1 cellular context compared by ENCODE assay signal in the genomic region with DNA sequence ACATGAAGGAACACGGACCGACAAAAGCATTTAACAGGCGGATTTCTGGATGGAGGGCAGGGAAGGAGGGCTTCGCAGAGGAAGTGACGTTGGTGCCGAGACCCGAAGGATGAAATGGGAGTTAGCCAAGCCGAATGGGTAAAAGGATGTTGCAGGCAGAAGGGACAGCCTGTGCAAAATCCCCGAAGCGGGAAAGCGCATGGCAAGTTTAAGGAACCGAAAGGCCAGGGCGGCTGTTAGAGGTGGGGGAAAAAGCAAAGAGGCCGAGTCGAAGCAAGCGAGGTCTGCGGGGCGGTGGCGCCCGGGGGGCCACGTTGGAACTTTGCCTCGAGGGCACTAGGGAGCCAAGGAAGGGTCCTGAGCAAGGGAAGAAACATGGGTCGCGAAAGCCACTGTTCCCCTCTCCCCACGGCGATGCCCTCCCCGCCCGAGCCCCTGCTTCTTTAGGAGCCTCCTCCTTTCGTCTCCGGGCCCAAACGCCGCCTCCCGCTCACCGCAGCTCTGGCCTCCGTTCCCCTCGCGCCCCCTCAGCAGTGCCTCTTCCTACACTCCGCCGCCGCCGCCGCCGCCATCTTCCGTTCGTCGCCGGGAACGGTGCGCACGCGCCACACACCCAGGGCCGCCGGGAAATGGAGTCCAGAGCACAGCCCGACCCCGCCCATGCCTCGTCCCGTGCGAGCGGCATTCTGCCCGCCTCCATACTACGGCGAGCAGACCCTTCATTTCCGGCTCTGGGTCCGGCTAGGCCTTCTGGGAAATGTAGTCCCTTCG.
TF ChIP-seq lines count a peak whose summit lies in the region.

SYMPK (minus strand) TSS at position 584 of the 771 bp plus-strand sequence. CDS start 8,652 bp downstream, outside the sequence.

TF ChIP-seq in HepG2, 621 proteins besides CTCF, POLR2A, EP300 and RAD21 (continued from another document and continues in another):
- TF ChIP-seq, protein P1, sequence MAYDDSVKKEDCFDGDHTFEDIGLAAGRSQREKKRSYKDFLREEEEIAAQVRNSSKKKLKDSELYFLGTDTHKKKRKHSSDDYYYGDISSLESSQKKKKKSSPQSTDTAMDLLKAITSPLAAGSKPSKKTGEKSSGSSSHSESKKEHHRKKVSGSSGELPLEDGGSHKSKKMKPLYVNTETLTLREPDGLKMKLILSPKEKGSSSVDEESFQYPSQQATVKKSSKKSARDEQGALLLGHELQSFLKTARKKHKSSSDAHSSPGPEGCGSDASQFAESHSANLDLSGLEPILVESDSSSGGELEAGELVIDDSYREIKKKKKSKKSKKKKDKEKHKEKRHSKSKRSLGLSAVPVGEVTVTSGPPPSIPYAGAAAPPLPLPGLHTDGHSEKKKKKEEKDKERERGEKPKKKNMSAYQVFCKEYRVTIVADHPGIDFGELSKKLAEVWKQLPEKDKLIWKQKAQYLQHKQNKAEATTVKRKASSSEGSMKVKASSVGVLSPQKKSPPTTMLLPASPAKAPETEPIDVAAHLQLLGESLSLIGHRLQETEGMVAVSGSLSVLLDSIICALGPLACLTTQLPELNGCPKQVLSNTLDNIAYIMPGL (CRISPR knock-in tag; IDR thresholded peaks at IDR 0.05; ENCODE audit: borderline replicate concordance in 1 of 2, low read depth in 1 of 2), result peak; percentile 15 to 46
- TF ChIP-seq ZNF232 (CRISPR knock-in tag; IDR thresholded peaks at IDR 0.05; ENCODE audit: borderline replicate concordance) (peak; percentile 28; the same call in 1 of the 2 replicates), KDM5B (CRISPR knock-in tag; IDR thresholded peaks at IDR 0.05; ENCODE audit: borderline replicate concordance) (peak; percentile 87), NFKBIZ (CRISPR knock-in tag; IDR thresholded peaks at IDR 0.05) (peak; percentile 26; the same call in 1 of the 2 replicates), ZNF605 (CRISPR knock-in tag; IDR thresholded peaks at IDR 0.05) (peak; percentile 95), CBFB (CRISPR knock-in tag; IDR thresholded peaks at IDR 0.05) (no peak), ZFP62 (CRISPR knock-in tag; IDR thresholded peaks at IDR 0.05) (no peak), SOX13 (IDR thresholded peaks at IDR 0.05) (no peak), SOX13 (CRISPR knock-in tag; conservative IDR thresholded peaks at IDR 0.05 in 1 of 2, IDR thresholded peaks at IDR 0.05 in 1 of 2) (no peak; a peak in 1 of 4 replicates), KLF13 (CRISPR knock-in tag; IDR thresholded peaks at IDR 0.05) (no peak; the same call in 1 of the 2 replicates), HMG20A (CRISPR knock-in tag; IDR thresholded peaks at IDR 0.05; ENCODE audit: borderline replicate concordance) (no peak), ZNF451 (CRISPR knock-in tag; IDR thresholded peaks at IDR 0.05) (no peak; the same call in 1 of the 2 replicates), TRIM24 (CRISPR knock-in tag; IDR thresholded peaks at IDR 0.05) (no peak), PRPF4 (IDR thresholded peaks at IDR 0.05; ENCODE audit: low read depth, low read length, poor library complexity, severe bottlenecking) (no peak), ZNF775 (CRISPR knock-in tag; IDR thresholded peaks at IDR 0.05; ENCODE audit: borderline replicate concordance) (no peak), XBP1 (CRISPR knock-in tag; IDR thresholded peaks at IDR 0.05) (no peak), MIER2 (CRISPR knock-in tag; IDR thresholded peaks at IDR 0.05) (no peak), ELF1 (CRISPR knock-in tag; IDR thresholded peaks at IDR 0.05) (peak; percentile 99), ZNF556 (CRISPR knock-in tag; IDR thresholded peaks at IDR 0.05; ENCODE audit: borderline replicate concordance) (no peak), ATM (IDR thresholded peaks at IDR 0.05; ENCODE audit: borderline replicate concordance) (no peak), SOX5 (CRISPR knock-in tag; IDR thresholded peaks at IDR 0.05; ENCODE audit: borderline replicate concordance) (peak; percentile 68), ZNF672 (CRISPR knock-in tag; IDR thresholded peaks at IDR 0.05) (0 out of 2 replicates have a peak, but pooled peaks have one; percentile 48), ZSCAN12 (CRISPR knock-in tag; IDR thresholded peaks at IDR 0.05) (no peak), TERF1 (CRISPR knock-in tag; IDR thresholded peaks at IDR 0.05) (no peak), FOSL2 (CRISPR knock-in tag; IDR thresholded peaks at IDR 0.05) (0 out of 2 replicates have a peak, but pooled peaks have one; percentile 19), WIZ (CRISPR knock-in tag; IDR thresholded peaks at IDR 0.05) (no peak), TFDP2 (CRISPR knock-in tag; IDR thresholded peaks at IDR 0.05) (peak; percentile 78; the same call in 1 of the 2 replicates), ZNF264 (CRISPR knock-in tag; IDR thresholded peaks at IDR 0.05) (no peak), GMEB2 (CRISPR knock-in tag; IDR thresholded peaks at IDR 0.05; ENCODE audit: low read depth) (peak; percentile 82), RXRB (CRISPR knock-in tag; IDR thresholded peaks at IDR 0.05; ENCODE audit: borderline replicate concordance) (0 out of 2 replicates have a peak, but pooled peaks have one; percentile 47), ZNF589 (CRISPR knock-in tag; conservative IDR thresholded peaks at IDR 0.05) (no peak), ZNF383 (CRISPR knock-in tag; IDR thresholded peaks at IDR 0.05; ENCODE audit: borderline replicate concordance) (no peak), FOXO1 (CRISPR knock-in tag; IDR thresholded peaks at IDR 0.05) (no peak; the same call in 1 of the 2 replicates), ZZZ3 (CRISPR knock-in tag; IDR thresholded peaks at IDR 0.05; ENCODE audit: borderline replicate concordance) (no peak), PITX1 (CRISPR knock-in tag; IDR thresholded peaks at IDR 0.05) (no peak), KMT2A (CRISPR knock-in tag; IDR thresholded peaks at IDR 0.05) (0 out of 2 replicates have a peak, but pooled peaks have one; percentile 13), ETV5 (CRISPR knock-in tag; IDR thresholded peaks at IDR 0.05; ENCODE audit: borderline replicate concordance) (peak; percentile 86), POLR2AphosphoS5 (IDR thresholded peaks at IDR 0.05; ENCODE audit: low read depth, low read length) (no peak; the same call in 1 of the 2 replicates), ZNF792 (CRISPR knock-in tag; IDR thresholded peaks at IDR 0.05) (peak; percentile 31; the same call in 1 of the 2 replicates), ZNF576 (CRISPR knock-in tag; IDR thresholded peaks at IDR 0.05) (no peak), PAF1 (CRISPR knock-in tag; IDR thresholded peaks at IDR 0.05) (no peak), ZNF230 (CRISPR knock-in tag; IDR thresholded peaks at IDR 0.05) (no peak), ATRX (CRISPR knock-in tag; IDR thresholded peaks at IDR 0.05; ENCODE audit: borderline replicate concordance) (no peak)
- TF ChIP-seq, protein P2, sequence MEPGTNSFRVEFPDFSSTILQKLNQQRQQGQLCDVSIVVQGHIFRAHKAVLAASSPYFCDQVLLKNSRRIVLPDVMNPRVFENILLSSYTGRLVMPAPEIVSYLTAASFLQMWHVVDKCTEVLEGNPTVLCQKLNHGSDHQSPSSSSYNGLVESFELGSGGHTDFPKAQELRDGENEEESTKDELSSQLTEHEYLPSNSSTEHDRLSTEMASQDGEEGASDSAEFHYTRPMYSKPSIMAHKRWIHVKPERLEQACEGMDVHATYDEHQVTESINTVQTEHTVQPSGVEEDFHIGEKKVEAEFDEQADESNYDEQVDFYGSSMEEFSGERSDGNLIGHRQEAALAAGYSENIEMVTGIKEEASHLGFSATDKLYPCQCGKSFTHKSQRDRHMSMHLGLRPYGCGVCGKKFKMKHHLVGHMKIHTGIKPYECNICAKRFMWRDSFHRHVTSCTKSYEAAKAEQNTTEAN (CRISPR knock-in tag; conservative IDR thresholded peaks at IDR 0.05), result 0 out of 2 replicates have a peak, but pooled peaks have one; percentile 15
- TF ChIP-seq, protein P3, sequence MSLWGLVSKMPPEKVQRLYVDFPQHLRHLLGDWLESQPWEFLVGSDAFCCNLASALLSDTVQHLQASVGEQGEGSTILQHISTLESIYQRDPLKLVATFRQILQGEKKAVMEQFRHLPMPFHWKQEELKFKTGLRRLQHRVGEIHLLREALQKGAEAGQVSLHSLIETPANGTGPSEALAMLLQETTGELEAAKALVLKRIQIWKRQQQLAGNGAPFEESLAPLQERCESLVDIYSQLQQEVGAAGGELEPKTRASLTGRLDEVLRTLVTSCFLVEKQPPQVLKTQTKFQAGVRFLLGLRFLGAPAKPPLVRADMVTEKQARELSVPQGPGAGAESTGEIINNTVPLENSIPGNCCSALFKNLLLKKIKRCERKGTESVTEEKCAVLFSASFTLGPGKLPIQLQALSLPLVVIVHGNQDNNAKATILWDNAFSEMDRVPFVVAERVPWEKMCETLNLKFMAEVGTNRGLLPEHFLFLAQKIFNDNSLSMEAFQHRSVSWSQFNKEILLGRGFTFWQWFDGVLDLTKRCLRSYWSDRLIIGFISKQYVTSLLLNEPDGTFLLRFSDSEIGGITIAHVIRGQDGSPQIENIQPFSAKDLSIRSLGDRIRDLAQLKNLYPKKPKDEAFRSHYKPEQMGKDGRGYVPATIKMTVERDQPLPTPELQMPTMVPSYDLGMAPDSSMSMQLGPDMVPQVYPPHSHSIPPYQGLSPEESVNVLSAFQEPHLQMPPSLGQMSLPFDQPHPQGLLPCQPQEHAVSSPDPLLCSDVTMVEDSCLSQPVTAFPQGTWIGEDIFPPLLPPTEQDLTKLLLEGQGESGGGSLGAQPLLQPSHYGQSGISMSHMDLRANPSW (CRISPR knock-in tag; IDR thresholded peaks at IDR 0.05; ENCODE audit: borderline replicate concordance), result no peak
- TF ChIP-seq, protein P4, sequence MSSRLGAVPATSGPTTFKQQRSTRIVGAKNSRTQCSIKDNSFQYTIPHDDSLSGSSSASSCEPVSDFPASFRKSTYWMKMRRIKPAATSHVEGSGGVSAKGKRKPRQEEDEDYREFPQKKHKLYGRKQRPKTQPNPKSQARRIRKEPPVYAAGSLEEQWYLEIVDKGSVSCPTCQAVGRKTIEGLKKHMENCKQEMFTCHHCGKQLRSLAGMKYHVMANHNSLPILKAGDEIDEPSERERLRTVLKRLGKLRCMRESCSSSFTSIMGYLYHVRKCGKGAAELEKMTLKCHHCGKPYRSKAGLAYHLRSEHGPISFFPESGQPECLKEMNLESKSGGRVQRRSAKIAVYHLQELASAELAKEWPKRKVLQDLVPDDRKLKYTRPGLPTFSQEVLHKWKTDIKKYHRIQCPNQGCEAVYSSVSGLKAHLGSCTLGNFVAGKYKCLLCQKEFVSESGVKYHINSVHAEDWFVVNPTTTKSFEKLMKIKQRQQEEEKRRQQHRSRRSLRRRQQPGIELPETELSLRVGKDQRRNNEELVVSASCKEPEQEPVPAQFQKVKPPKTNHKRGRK (CRISPR knock-in tag; IDR thresholded peaks at IDR 0.05), result no peak
- TF ChIP-seq, protein P5, sequence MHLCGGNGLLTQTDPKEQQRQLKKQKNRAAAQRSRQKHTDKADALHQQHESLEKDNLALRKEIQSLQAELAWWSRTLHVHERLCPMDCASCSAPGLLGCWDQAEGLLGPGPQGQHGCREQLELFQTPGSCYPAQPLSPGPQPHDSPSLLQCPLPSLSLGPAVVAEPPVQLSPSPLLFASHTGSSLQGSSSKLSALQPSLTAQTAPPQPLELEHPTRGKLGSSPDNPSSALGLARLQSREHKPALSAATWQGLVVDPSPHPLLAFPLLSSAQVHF (CRISPR knock-in tag; IDR thresholded peaks at IDR 0.05), result no peak
